ENCODE assay signal across 19 cellular contexts in the genomic region with DNA sequence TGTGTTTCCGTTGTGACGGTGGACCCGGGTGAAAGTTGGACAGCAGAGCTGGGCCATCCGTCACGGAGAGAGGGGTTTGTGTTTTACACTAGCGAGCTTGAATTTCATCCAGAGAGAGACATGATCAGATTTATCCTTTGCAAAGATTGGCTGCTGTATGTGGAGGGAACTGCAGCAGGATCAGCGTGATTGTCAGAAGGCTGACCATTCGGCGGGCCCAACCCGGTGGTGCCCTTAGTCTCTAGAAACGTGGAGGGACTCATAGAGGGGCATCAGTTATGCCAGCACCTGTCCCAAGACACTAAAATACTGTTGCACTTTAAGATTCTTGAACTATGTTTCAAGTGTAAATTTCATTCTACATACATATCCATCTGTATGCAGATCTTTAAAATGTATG. TPM values are rescaled to one million over a fixed set of nuclear protein-coding genes. Genes with fewer than 3 reads are reported as not detected.
"Had no signal": no experiment of that assay in that cellular context is flagged by ENCODE, and none has a peak within 500 bp of the region (broad histone marks: within the 10 kb centered on the region; RNA-seq: fewer than 3 reads in every experiment).

No MANE protein-coding gene starts in this region.

- H3K27ac ChIP-seq: colonic mucosa, gastrocnemius medialis, hepatocyte, ovary, uterus had no signal

- H3K4me3 ChIP-seq: colonic mucosa, gastrocnemius medialis, hepatocyte, mucosa of descending colon, ovary, right atrium auricular region, stomach, thyroid gland, upper lobe of left lung, uterus had no signal

- ATAC-seq: esophagus mucosa, gastrocnemius medialis, mucosa of descending colon, natural killer cell had no signal

- DNase-seq: colonic mucosa; effector CD8-positive, alpha-beta T cell; gastrocnemius medialis; kidney glomerular epithelial cell; mammary epithelial cell; mucosa of descending colon; natural killer cell; nucleus accumbens; ovary; small intestine; stimulated activated CD4-positive, alpha-beta T cell treated with anti-CD3 and anti-CD28 coated beads, Interleukin-12 subunit alpha, Interleukin-12 subunit beta, amount 100 ng/mL, for 4 hours; stimulated activated naive CD4-positive, alpha-beta T cell; stomach; thyroid gland; upper lobe of left lung; uterus had no signal

- H3K27me3 ChIP-seq: colonic mucosa, gastrocnemius medialis, ovary, right atrium auricular region, thyroid gland, upper lobe of left lung, uterus had no signal

RNA-seq across cellular contexts. Expression of gene FAM124A, which starts 6.9 kb away (rescaled TPM):
- total RNA-seq: natural killer cell had no signal
